In the genomic region with DNA sequence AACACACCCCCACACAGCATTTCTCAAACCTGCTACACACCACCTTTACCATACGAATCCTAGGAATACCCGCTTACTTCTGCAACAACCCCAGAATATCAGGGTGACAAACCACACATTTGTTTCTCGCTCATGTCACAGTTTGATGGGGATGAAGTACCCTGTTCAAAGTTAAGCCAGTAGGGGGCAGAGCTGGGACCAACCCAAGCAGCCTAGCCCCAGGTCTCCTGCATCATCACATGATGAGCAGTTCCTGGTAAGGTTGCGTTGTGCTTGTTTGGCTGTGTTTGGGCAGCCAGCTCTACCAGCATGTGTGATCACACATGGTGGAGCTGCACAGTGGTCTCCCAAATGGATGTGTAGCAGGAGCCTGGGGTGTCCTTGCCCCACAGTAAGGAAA, we compare ENCODE assay signal across 2 cellular contexts.
TF ChIP-seq lines count a peak whose summit lies in the region.

No MANE protein-coding gene starts in this region.

TF ChIP-seq in Ishikawa, 13 proteins besides CTCF, POLR2A, EP300 and RAD21 (continued from another document):
- TF ChIP-seq, protein P1, sequence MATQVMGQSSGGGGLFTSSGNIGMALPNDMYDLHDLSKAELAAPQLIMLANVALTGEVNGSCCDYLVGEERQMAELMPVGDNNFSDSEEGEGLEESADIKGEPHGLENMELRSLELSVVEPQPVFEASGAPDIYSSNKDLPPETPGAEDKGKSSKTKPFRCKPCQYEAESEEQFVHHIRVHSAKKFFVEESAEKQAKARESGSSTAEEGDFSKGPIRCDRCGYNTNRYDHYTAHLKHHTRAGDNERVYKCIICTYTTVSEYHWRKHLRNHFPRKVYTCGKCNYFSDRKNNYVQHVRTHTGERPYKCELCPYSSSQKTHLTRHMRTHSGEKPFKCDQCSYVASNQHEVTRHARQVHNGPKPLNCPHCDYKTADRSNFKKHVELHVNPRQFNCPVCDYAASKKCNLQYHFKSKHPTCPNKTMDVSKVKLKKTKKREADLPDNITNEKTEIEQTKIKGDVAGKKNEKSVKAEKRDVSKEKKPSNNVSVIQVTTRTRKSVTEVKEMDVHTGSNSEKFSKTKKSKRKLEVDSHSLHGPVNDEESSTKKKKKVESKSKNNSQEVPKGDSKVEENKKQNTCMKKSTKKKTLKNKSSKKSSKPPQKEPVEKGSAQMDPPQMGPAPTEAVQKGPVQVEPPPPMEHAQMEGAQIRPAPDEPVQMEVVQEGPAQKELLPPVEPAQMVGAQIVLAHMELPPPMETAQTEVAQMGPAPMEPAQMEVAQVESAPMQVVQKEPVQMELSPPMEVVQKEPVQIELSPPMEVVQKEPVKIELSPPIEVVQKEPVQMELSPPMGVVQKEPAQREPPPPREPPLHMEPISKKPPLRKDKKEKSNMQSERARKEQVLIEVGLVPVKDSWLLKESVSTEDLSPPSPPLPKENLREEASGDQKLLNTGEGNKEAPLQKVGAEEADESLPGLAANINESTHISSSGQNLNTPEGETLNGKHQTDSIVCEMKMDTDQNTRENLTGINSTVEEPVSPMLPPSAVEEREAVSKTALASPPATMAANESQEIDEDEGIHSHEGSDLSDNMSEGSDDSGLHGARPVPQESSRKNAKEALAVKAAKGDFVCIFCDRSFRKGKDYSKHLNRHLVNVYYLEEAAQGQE (IDR thresholded peaks at IDR 0.05; ENCODE audit: low read depth), result no peak
- no peak for TF ChIP-seq NFIC (IDR thresholded peaks at IDR 0.05)
- no peak for TF ChIP-seq EGR1 (IDR thresholded peaks at IDR 0.05)
- TF ChIP-seq, protein P2, sequence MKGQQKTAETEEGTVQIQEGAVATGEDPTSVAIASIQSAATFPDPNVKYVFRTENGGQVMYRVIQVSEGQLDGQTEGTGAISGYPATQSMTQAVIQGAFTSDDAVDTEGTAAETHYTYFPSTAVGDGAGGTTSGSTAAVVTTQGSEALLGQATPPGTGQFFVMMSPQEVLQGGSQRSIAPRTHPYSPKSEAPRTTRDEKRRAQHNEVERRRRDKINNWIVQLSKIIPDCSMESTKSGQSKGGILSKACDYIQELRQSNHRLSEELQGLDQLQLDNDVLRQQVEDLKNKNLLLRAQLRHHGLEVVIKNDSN (IDR thresholded peaks at IDR 0.05), result no peak
- TF ChIP-seq YY1 (IDR thresholded peaks at IDR 0.05; ENCODE audit: low read depth), result no peak
- no peak for TF ChIP-seq CEBPB (IDR thresholded peaks at IDR 0.05)
- TF ChIP-seq, protein P3, sequence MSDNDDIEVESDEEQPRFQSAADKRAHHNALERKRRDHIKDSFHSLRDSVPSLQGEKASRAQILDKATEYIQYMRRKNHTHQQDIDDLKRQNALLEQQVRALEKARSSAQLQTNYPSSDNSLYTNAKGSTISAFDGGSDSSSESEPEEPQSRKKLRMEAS (IDR thresholded peaks at IDR 0.05), result no peak
- no peak for TF ChIP-seq ZBTB7A (IDR thresholded peaks at IDR 0.05; ENCODE audit: low read depth)
- no peak for TF ChIP-seq TCF12 (IDR thresholded peaks at IDR 0.05; ENCODE audit: low read depth)
- TF ChIP-seq TAF1 (IDR thresholded peaks at IDR 0.05; ENCODE audit: low read depth), result no peak
- TF ChIP-seq FOXM1 (IDR thresholded peaks at IDR 0.05; ENCODE audit: borderline replicate concordance, low read depth), result no peak

TF ChIP-seq in GM12878, 131 proteins besides CTCF, POLR2A, EP300 and RAD21 (continued from another document):
- TF ChIP-seq, protein P4, sequence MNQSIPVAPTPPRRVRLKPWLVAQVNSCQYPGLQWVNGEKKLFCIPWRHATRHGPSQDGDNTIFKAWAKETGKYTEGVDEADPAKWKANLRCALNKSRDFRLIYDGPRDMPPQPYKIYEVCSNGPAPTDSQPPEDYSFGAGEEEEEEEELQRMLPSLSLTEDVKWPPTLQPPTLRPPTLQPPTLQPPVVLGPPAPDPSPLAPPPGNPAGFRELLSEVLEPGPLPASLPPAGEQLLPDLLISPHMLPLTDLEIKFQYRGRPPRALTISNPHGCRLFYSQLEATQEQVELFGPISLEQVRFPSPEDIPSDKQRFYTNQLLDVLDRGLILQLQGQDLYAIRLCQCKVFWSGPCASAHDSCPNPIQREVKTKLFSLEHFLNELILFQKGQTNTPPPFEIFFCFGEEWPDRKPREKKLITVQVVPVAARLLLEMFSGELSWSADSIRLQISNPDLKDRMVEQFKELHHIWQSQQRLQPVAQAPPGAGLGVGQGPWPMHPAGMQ (IDR thresholded peaks at IDR 0.05; ENCODE audit: borderline replicate concordance), result no peak
- TF ChIP-seq MYC (IDR thresholded peaks at IDR 0.05; ENCODE audit: insufficient read depth, insufficient read length, insufficient replicate concordance, low read length, severe bottlenecking) (no peak), ZNF217 (IDR thresholded peaks at IDR 0.05) (no peak)
- TF ChIP-seq, protein P5, sequence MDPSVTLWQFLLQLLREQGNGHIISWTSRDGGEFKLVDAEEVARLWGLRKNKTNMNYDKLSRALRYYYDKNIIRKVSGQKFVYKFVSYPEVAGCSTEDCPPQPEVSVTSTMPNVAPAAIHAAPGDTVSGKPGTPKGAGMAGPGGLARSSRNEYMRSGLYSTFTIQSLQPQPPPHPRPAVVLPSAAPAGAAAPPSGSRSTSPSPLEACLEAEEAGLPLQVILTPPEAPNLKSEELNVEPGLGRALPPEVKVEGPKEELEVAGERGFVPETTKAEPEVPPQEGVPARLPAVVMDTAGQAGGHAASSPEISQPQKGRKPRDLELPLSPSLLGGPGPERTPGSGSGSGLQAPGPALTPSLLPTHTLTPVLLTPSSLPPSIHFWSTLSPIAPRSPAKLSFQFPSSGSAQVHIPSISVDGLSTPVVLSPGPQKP (IDR thresholded peaks at IDR 0.05; ENCODE audit: low read depth, low read length), result no peak
- TF ChIP-seq, protein P6, sequence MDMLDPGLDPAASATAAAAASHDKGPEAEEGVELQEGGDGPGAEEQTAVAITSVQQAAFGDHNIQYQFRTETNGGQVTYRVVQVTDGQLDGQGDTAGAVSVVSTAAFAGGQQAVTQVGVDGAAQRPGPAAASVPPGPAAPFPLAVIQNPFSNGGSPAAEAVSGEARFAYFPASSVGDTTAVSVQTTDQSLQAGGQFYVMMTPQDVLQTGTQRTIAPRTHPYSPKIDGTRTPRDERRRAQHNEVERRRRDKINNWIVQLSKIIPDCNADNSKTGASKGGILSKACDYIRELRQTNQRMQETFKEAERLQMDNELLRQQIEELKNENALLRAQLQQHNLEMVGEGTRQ (IDR thresholded peaks at IDR 0.05; ENCODE audit: borderline replicate concordance, low read depth, low read length), result no peak
